Comparison of ENCODE assay signal across 8 cellular contexts in the genomic region with DNA sequence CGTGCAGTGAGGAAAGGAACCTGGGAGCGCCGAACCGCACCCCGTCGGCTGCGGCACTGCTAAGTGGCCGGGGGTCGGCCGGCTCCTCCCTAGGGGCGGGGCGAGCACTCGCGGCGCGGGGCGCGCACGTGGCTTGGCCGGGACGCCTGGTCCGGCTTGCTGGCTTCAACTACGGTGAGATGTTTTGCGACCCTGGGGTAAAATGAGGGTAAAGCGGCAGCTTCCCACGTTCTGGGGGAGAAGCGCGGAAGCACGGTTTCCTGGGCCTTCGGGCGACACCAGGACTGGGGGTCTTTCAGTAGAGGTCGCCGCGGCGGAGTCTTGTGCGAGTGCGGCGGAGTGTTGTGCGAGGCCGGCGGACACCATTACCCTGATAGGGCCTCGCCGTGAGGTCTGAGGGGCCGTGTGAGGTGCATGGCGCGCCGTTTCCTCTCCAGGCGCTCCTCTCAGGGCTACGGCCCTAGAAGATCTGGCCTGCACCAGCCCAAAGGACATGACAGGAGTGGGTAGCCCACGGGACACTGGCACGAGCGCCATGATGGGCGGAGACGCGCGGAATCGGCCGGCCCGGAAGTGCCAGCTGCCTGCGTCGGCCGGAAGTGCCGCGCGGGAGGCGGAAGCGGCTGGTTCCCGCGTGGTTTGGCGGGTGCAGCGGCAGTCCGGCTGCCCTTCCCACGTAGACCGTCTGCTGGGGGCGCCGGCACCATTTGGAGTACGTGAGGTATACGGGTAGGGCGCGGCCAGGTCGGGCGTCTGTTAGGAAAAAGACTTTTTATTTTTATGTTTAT. TPM values are rescaled to one million over a fixed set of nuclear protein-coding genes. Genes with fewer than 3 reads are reported as not detected.
A peak's percentile ranks its signal among the peaks of the same experiment; 100 is the strongest.
DNase-seq lines count a peak whose midpoint lies in the region; ATAC-seq, FAIRE-seq and TF ChIP-seq lines count a peak whose summit lies in the region.

A gene with protein sequence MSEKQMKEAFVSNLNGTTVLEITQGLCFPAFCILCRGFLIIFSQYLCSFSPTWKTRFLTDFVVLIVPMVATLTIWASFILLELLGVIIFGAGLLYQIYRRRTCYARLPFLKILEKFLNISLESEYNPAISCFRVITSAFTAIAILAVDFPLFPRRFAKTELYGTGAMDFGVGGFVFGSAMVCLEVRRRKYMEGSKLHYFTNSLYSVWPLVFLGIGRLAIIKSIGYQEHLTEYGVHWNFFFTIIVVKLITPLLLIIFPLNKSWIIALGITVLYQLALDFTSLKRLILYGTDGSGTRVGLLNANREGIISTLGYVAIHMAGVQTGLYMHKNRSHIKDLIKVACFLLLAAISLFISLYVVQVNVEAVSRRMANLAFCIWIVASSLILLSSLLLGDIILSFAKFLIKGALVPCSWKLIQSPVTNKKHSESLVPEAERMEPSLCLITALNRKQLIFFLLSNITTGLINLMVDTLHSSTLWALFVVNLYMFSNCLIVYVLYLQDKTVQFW (plus strand): TSS at position 107 of the 788 bp plus-strand sequence. CDS start 2,115 bp downstream, outside the sequence.

- peaks cover 32% of the 10 kb centered on the region for H3K4me1 ChIP-seq in keratinocyte (ENCODE audit: control insufficient read depth, extremely low read depth, insufficient read depth, low read length)

- peak within 1 kb of the TSS; percentile 63 to 91 (median 79) for H3K4me3 ChIP-seq in keratinocyte (ENCODE audit: control insufficient read depth in 2 of 3, extremely low read depth in 1 of 3, insufficient read depth in 2 of 3, low read depth in 1 of 3, low read length in 3 of 3)

- peak; percentile 79 for ATAC-seq in GM19023 (IDR thresholded peaks at IDR 0.05; ENCODE audit: unreplicated experiment)
- ATAC-seq in HG03196 (IDR thresholded peaks at IDR 0.05; ENCODE audit: unreplicated experiment) = peak; percentile 74

- peak within 1 kb of the TSS; percentile 82 for H3K4me2 ChIP-seq in keratinocyte (ENCODE audit: control insufficient read depth, extremely low read depth, insufficient read depth, low read depth, low read length)

- H3K9me3 ChIP-seq in keratinocyte (ENCODE audit: control insufficient read depth, low read depth, low read length) = no peaks in the 10 kb centered on the region

- peak within 1 kb of the TSS; percentile 71 for H2AFZ ChIP-seq in keratinocyte (ENCODE audit: control insufficient read depth, low read length)

- H3K9me1 ChIP-seq in keratinocyte (ENCODE audit: control insufficient read depth, extremely low read depth, insufficient read depth, low read length) = peaks cover 4% of the 10 kb centered on the region

- peak within 1 kb of the TSS; percentile 83 for H3K27ac ChIP-seq in caudate nucleus (ENCODE audit: low read depth, low read length)
- peak within 1 kb of the TSS; percentile 99 for H3K27ac ChIP-seq in keratinocyte (ENCODE audit: control insufficient read depth, insufficient read depth, low read length)

- FAIRE-seq in keratinocyte (lab: Jason Lieb, UNC) = no peak

- no peaks in the 10 kb centered on the region for H4K20me1 ChIP-seq in keratinocyte (ENCODE audit: control insufficient read depth, extremely low read depth, insufficient read depth, low read length)

- no peaks in the 10 kb centered on the region for H3K27me3 ChIP-seq in keratinocyte (ENCODE audit: control insufficient read depth, extremely low read depth, insufficient read depth, low read length)

- TF ChIP-seq CTCF in keratinocyte (optimal IDR thresholded peaks at IDR 0.05 in 1 of 3, IDR thresholded peaks at IDR 0.05 in 1 of 3, conservative IDR thresholded peaks at IDR 0.05 in 1 of 3; ENCODE audit: extremely low read depth in 1 of 3, insufficient read depth in 2 of 3, low read length in 3 of 3) = peak in 1 of 3 experiments; percentile 24

- H3K9ac ChIP-seq in keratinocyte (ENCODE audit: control insufficient read depth, extremely low read depth, insufficient read depth, low read length) = peak within 1 kb of the TSS; percentile 99

- peaks cover 20% of the 10 kb centered on the region for H3K79me2 ChIP-seq in keratinocyte (ENCODE audit: control insufficient read depth, insufficient read depth, low read length)

- peak; percentile 94 for DNase-seq in AG08396 (ENCODE audit: low spot score)
- peak; percentile 80 for DNase-seq in NCI-H345 treated with DMSO at 0.1 percent for 48 hours (lab: John Stamatoyannopoulos, UW; ENCODE audit: unreplicated experiment)
- peak; percentile 72 for DNase-seq in activated CD4-positive, CD25-positive, alpha-beta regulatory T cell treated with anti-CD3 and anti-CD28 coated beads, Interleukin-2, amount 50 U/mL, for 16 hours (ENCODE audit: low read depth, low spot score)
- DNase-seq in caudate nucleus (lab: John Stamatoyannopoulos, UW) = peak in 57 of 61 donors; percentile 32 to 91 (median 74)
- DNase-seq in keratinocyte (ENCODE audit: low read depth, low spot score) = peak; percentile 67
- peak; percentile 69 to 85 (median 78) for DNase-seq in stimulated activated CD4-positive, alpha-beta T cell treated with anti-CD3 and anti-CD28 coated beads, Interleukin-12 subunit alpha, Interleukin-12 subunit beta, amount 100 ng/mL, for 48 hours (ENCODE audit: low read depth in 2 of 3, low spot score in 1 of 3)

- H3K36me3 ChIP-seq in keratinocyte (ENCODE audit: control insufficient read depth in 2 of 2, extremely low read depth in 1 of 2, insufficient read depth in 2 of 2, low read length in 2 of 2) = peaks cover 14 to 29% of the 10 kb centered on the region in 2 experiments

- dilution Hi-C loops in keratinocyte (cut with MboI; ENCODE audit: extremely low pct_ligation_motif_present, low sequenced_read_pairs) = no loop called here

RNA-seq across cellular contexts. Expression of the gene that starts here (rescaled TPM):
- 4.2 to 9.8 TPM (median 7.4 TPM) in 3 replicates for polyA plus RNA-seq in keratinocyte
- polyA plus RNA-seq in keratinocyte (2011; ENCODE audit: low read depth) = 1.9 TPM
- 4.0 and 8.0 TPM in 2 replicates for polyA plus RNA-seq in keratinocyte (2011; cell fraction: cytosol; rRNA removed)
- polyA plus RNA-seq in keratinocyte (2011; cell fraction: nucleus; rRNA removed) = 6.3 and 8.3 TPM in 2 replicates
- polyA plus RNA-seq in keratinocyte (2012; ENCODE audit: low replicate concordance) = 8.0 and 8.4 TPM in 2 replicates
- 0.92 to 3.0 TPM (median 2.6 TPM) in 3 replicates for polyA minus RNA-seq in keratinocyte
- 3.3 TPM for polyA minus RNA-seq in keratinocyte (2011; cell fraction: cytosol; rRNA and poly(A)+ RNA removed)
- 1.9 and 3.7 TPM in 2 replicates for polyA minus RNA-seq in keratinocyte (2011; cell fraction: nucleus; rRNA and poly(A)+ RNA removed)

Comparison
In these comparisons a context has a peak if more than half of its experiments do, and no peak if none do; other contexts are left out.
1. Peak in every context shown above with its lines: DNase-seq, ATAC-seq, H3K4me3 ChIP-seq and H3K27ac ChIP-seq.